In the genomic region with DNA sequence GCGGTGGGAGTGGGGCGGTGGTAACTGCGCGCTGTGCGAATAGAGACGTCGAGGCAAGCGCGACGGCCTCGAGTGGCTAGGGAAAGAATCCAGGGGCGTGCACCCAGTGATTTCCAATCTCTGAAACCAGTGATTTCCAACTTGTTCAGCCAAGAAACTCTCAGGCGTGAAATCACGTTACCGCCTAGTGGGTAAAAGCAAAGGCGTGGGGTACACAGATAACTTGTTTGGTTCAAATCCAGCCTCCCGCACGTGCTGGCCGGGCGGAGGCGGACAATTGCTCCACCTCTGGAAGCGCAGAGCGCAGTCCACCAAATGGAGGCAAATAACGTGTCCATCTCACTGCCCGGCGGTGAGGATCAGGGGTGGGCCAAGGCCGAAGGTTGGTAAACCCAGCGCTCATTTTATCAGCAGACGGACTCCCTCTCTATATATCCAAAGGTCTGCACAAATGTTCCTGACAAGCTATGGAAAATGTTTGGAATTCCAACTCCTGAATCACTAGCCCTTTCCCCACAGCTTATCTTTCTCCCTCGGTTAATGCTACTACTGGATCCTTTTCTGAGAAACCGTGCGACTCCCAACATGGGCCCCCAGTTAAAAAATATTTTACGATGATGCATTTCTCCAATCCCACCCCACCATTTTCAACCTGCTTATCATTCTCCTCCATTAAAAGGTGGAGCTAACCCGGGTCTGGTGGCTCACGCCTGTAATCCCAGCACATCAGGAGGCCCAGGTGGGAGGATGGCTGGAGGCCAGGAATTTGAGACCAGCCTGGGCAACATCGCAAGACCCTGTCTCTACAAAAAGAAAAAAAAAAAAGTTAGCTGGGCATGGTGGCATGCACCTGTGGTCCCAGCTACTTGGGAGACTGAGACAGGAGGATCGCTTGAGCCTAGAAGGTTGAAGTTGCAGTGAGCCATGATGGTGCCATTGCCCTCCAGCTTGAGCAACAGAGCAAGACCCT, we compare ENCODE assay signal across 8 cellular contexts. TPM values are rescaled to one million over a fixed set of nuclear protein-coding genes. Genes with fewer than 3 reads are reported as not detected.
A peak's percentile ranks its signal among the peaks of the same experiment; 100 is the strongest.
DNase-seq lines count a peak whose midpoint lies in the region; ATAC-seq and TF ChIP-seq lines count a peak whose summit lies in the region.

No MANE protein-coding gene starts in this region.

- DNase-seq in AG09309 (ENCODE audit: low read depth) (no peak), HuH-7 (ENCODE audit: low spot score) (peak; percentile 50), breast epithelium (ENCODE audit: low spot score in 2 of 2) (no peak), activated gamma-delta T cell (lab: John Stamatoyannopoulos, UW) (no peak), DMS 273 treated with DMSO at 0.1 percent for 48 hours (lab: John Stamatoyannopoulos, UW) (no peak)

- H3K4me1 ChIP-seq in breast epithelium = no peaks in the 10 kb centered on the region

- no peak for ATAC-seq in HG02852 (IDR thresholded peaks at IDR 0.05; ENCODE audit: unreplicated experiment)

- H3K27ac ChIP-seq in breast epithelium = peak overlapping the region; percentile 94 to 95
- peak overlapping the region; percentile 83 for H3K27ac ChIP-seq in layer of hippocampus (ENCODE audit: low read depth, low read length)
- H3K27ac ChIP-seq in temporal lobe (ENCODE audit: low read depth, low read length) = peak overlapping the region; percentile 86

- H3K36me3 ChIP-seq in breast epithelium = no peaks in the 10 kb centered on the region

- H3K4me3 ChIP-seq in AG09309 (ENCODE audit: control insufficient read depth, low read depth, low read length) = peak overlapping the region; percentile 95
- peak overlapping the region; percentile 87 to 99 (median 92) for H3K4me3 ChIP-seq in breast epithelium

- H3K27me3 ChIP-seq in breast epithelium = no peaks in the 10 kb centered on the region
- H3K27me3 ChIP-seq in layer of hippocampus (ENCODE audit: control insufficient read depth, insufficient read depth, low read length) = no peaks in the 10 kb centered on the region

- intact Hi-C loops in breast epithelium (cut with DNase I; ENCODE audit: low total_unique reads) = loop anchor here (10.0 kb wide), 1 partner anchor 159 kb away; no protein-coding TSS in a partner anchor

- TF ChIP-seq CTCF in AG09309 (IDR thresholded peaks at IDR 0.05; ENCODE audit: control insufficient read depth, insufficient read depth, low read depth, low read length, missing control alignments) (no peak), breast epithelium (IDR thresholded peaks at IDR 0.05) (no peak)

- no peaks in the 10 kb centered on the region for H3K9me3 ChIP-seq in breast epithelium

- no peak for TF ChIP-seq POLR2A in breast epithelium (IDR thresholded peaks at IDR 0.05)

RNA-seq across cellular contexts. Expression of a gene that starts 0.9 kb away (rescaled TPM):
- total RNA-seq in breast epithelium (10 to 100 TPM; 31.3 to 49.8 (median 41.9) TPM), temporal lobe (42.0 TPM)

RNA-seq across cellular contexts. Expression of a gene that starts 9.8 kb away (rescaled TPM):
- total RNA-seq in breast epithelium (10 to 100 TPM; 22.5 to 26.9 (median 25.6) TPM), temporal lobe (27.0 TPM)
